In genomic region chr22:42632096-42632495, GRCh38 we compare ENCODE assay signal across 11 cellular contexts. TPM values are rescaled to one million over a fixed set of nuclear protein-coding genes. Genes with fewer than 3 reads are reported as not detected.
DNase-seq lines count a peak whose midpoint lies in the region; ATAC-seq and TF ChIP-seq lines count a peak whose summit lies in the region.
"Had no signal": no experiment of that assay in that cellular context is flagged by ENCODE, and none has a peak within 500 bp of the region (broad histone marks: within the 10 kb centered on the region; RNA-seq: fewer than 3 reads in every experiment).

No MANE protein-coding gene starts in this region.

- intact Hi-C loops in CD8-positive, alpha-beta T cell (cut with DNase I, micrococcal nuclease) = no loop called here

- H4K20me1 ChIP-seq in neural progenitor cell (ENCODE audit: low read depth) = peaks cover 7% of the 10 kb centered on the region

- no peaks in the 10 kb centered on the region for H3K79me2 ChIP-seq in neural progenitor cell (ENCODE audit: low read depth)

- ATAC-seq in CD8-positive, alpha-beta T cell = peak; percentile 26
- ATAC-seq in activated naive CD8-positive, alpha-beta T cell treated with anti-CD3 and anti-CD28 coated beads, Interleukin-2, amount 50 U/mL, for 24 hours = no peak

- POLR2A ChIA-PET in CD8-positive, alpha-beta T cell (lab: Charles Lee) = no interaction called here
- POLR2A ChIA-PET in GM10248 (lab: Yijun Ruan, JAX) = no interaction called here

- no peak overlapping the region for H3K4me2 ChIP-seq in neural progenitor cell

- no peak overlapping the region for H3K4me3 Mint-ChIP-seq in CD8-positive, alpha-beta T cell
- no peak overlapping the region for H3K4me3 Mint-ChIP-seq in HFFc6
- H3K4me3 Mint-ChIP-seq in neural progenitor cell = no peak overlapping the region
- no peak overlapping the region for H3K4me3 Mint-ChIP-seq in activated naive CD8-positive, alpha-beta T cell treated with anti-CD3 and anti-CD28 coated beads, Interleukin-2, amount 50 U/mL, for 24 hours

- H2AFZ ChIP-seq in neural progenitor cell (replicated peaks) = no peak overlapping the region

- H3K36me3 Mint-ChIP-seq in CD8-positive, alpha-beta T cell = peaks cover 71% of the 10 kb centered on the region
- H3K36me3 Mint-ChIP-seq in HFFc6 (ENCODE audit: low read depth) (peaks cover 24% of the 10 kb centered on the region), neural progenitor cell (peaks cover 11% of the 10 kb centered on the region)
- H3K36me3 Mint-ChIP-seq in activated naive CD8-positive, alpha-beta T cell treated with anti-CD3 and anti-CD28 coated beads, Interleukin-2, amount 50 U/mL, for 24 hours (ENCODE audit: low read depth) = peaks cover 9% of the 10 kb centered on the region

- no peak overlapping the region for H3K9ac ChIP-seq in neural progenitor cell

- H3K27ac Mint-ChIP-seq in CD8-positive, alpha-beta T cell = no peak overlapping the region
- peak overlapping the region; percentile 51; the same call in 1 of the 2 replicates for H3K27ac Mint-ChIP-seq in HFFc6
- no peak overlapping the region for H3K27ac Mint-ChIP-seq in neural progenitor cell
- H3K27ac Mint-ChIP-seq in activated naive CD8-positive, alpha-beta T cell treated with anti-CD3 and anti-CD28 coated beads, Interleukin-2, amount 50 U/mL, for 24 hours = no peak overlapping the region

- H3K27ac ChIP-seq in CD8-positive, alpha-beta T cell (ENCODE audit: low read depth, low read length) = no peak overlapping the region
- H3K27ac ChIP-seq in neural progenitor cell = no peak overlapping the region
- H3K27ac ChIP-seq: neutrophil had no signal

- no peak for DNase-seq in CD8-positive, alpha-beta T cell
- DNase-seq in HFFc6 (no peak), choroid plexus epithelial cell (ENCODE audit: low read depth) (peak; percentile 26), neural progenitor cell (ENCODE audit: low spot score) (peak; percentile 52), GM10248 (ENCODE audit: extremely low spot score) (no peak), foreskin melanocyte (no peak)
- no peak for DNase-seq in activated naive CD8-positive, alpha-beta T cell treated with anti-CD3 and anti-CD28 coated beads, Interleukin-2, amount 50 U/mL, for 24 hours
- DNase-seq in stimulated activated CD4-positive, alpha-beta T cell treated with anti-CD3 and anti-CD28 coated beads, Interleukin-12 subunit alpha, Interleukin-12 subunit beta, amount 100 ng/mL, for 4 hours = no peak
- DNase-seq: NCI-H1092, OCI-M1 had no signal

- H3K4me3 ChIP-seq in CD8-positive, alpha-beta T cell (ENCODE audit: low read depth, low read length) = no peak overlapping the region
- no peak overlapping the region for H3K4me3 ChIP-seq in choroid plexus epithelial cell (ENCODE audit: low read depth, low read length)
- H3K4me3 ChIP-seq in neural progenitor cell = no peak overlapping the region

- no peaks in the 10 kb centered on the region for H3K9me3 ChIP-seq in CD8-positive, alpha-beta T cell (ENCODE audit: low read length)
- H3K9me3 ChIP-seq in neural progenitor cell (ENCODE audit: low read depth) = no peaks in the 10 kb centered on the region
- H3K9me3 ChIP-seq: neutrophil had no signal

- CTCF ChIA-PET in CD8-positive, alpha-beta T cell (lab: Charles Lee) = interaction anchor here (0.6 kb wide), 1 partner anchor 15 kb away, joined by 3 read pairs; no protein-coding TSS in a partner anchor
- CTCF ChIA-PET in GM10248 (lab: Yijun Ruan, JAX) = interaction anchor here (2.2 kb wide), 1 partner anchor 10 kb away, joined by 6 read pairs; no protein-coding TSS in a partner anchor

- H3K9me3 Mint-ChIP-seq in CD8-positive, alpha-beta T cell = no peaks in the 10 kb centered on the region
- H3K9me3 Mint-ChIP-seq in HFFc6 (no peaks in the 10 kb centered on the region), neural progenitor cell (no peaks in the 10 kb centered on the region)
- no peaks in the 10 kb centered on the region for H3K9me3 Mint-ChIP-seq in activated naive CD8-positive, alpha-beta T cell treated with anti-CD3 and anti-CD28 coated beads, Interleukin-2, amount 50 U/mL, for 24 hours

- H3F3A ChIP-seq in neural progenitor cell (ENCODE audit: low read depth) = no peaks in the 10 kb centered on the region

- H3K4me1 Mint-ChIP-seq in CD8-positive, alpha-beta T cell (ENCODE audit: low read depth) = no peaks in the 10 kb centered on the region
- H3K4me1 Mint-ChIP-seq in HFFc6 (ENCODE audit: low read depth) (peaks cover 26% of the 10 kb centered on the region), neural progenitor cell (no peaks in the 10 kb centered on the region)
- H3K4me1 Mint-ChIP-seq in activated naive CD8-positive, alpha-beta T cell treated with anti-CD3 and anti-CD28 coated beads, Interleukin-2, amount 50 U/mL, for 24 hours = peaks cover 4% of the 10 kb centered on the region

- H3K36me3 ChIP-seq in CD8-positive, alpha-beta T cell (ENCODE audit: insufficient read depth, low read length) = peaks cover 26% of the 10 kb centered on the region
- no peaks in the 10 kb centered on the region for H3K36me3 ChIP-seq in neural progenitor cell

- no peaks in the 10 kb centered on the region for H3K27me3 Mint-ChIP-seq in CD8-positive, alpha-beta T cell (ENCODE audit: low read depth)
- peaks cover 2% of the 10 kb centered on the region for H3K27me3 Mint-ChIP-seq in HFFc6 (ENCODE audit: insufficient read depth)
- no peaks in the 10 kb centered on the region for H3K27me3 Mint-ChIP-seq in neural progenitor cell (ENCODE audit: insufficient read depth, low read depth)
- no peaks in the 10 kb centered on the region for H3K27me3 Mint-ChIP-seq in activated naive CD8-positive, alpha-beta T cell treated with anti-CD3 and anti-CD28 coated beads, Interleukin-2, amount 50 U/mL, for 24 hours

- no peaks in the 10 kb centered on the region for H3K4me1 ChIP-seq in CD8-positive, alpha-beta T cell (ENCODE audit: insufficient read depth, low read length)
- H3K4me1 ChIP-seq in neural progenitor cell = no peaks in the 10 kb centered on the region

- TF ChIP-seq CTCF in CD8-positive, alpha-beta T cell (IDR thresholded peaks at IDR 0.05) = no peak
- peak; percentile 71 for TF ChIP-seq CTCF in HFFc6 (IDR thresholded peaks at IDR 0.05)
- TF ChIP-seq CTCF in choroid plexus epithelial cell (conservative IDR thresholded peaks at IDR 0.05; ENCODE audit: low read depth, low read length) = peak; percentile 60
- TF ChIP-seq CTCF in neural progenitor cell (IDR thresholded peaks at IDR 0.05) = peak; percentile 38
- TF ChIP-seq CTCF in GM10248 (IDR thresholded peaks at IDR 0.05; ENCODE audit: control extremely low read depth, extremely low read depth, low read depth, missing control alignments) = no peak

- H3K27me3 ChIP-seq in CD8-positive, alpha-beta T cell (ENCODE audit: insufficient read depth, low read length) = no peaks in the 10 kb centered on the region
- no peaks in the 10 kb centered on the region for H3K27me3 ChIP-seq in neural progenitor cell
- H3K27me3 ChIP-seq: neutrophil had no signal

RNA-seq across cellular contexts. Expression of gene ATP5MGL, which starts 8.3 kb away (rescaled TPM):
- 1 to 10 TPM; 3.4 to 5.0 TPM for total RNA-seq in CD8-positive, alpha-beta T cell
- total RNA-seq in HFFc6 (2021; fragmentation: NEBNext Ultra II Directional; extraction: Animal tissue kit (Norgen Biotek cat#: 25700)) = under 1 TPM in 3 of 6 experiments, not detected in 3; 0.26 to 0.64 (median 0.54) TPM
- 0.34 TPM in 1 of 2 replicates, not detected in the other for total RNA-seq in neural progenitor cell (ENCODE audit: low replicate concordance)

RNA-seq across cellular contexts. Expression of gene CYB5R3, which starts 17.1 kb away (rescaled TPM):
- total RNA-seq in CD8-positive, alpha-beta T cell = 10 to 100 TPM; 43.8 to 50.2 TPM
- total RNA-seq in HFFc6 (2021; fragmentation: NEBNext Ultra II Directional; extraction: Animal tissue kit (Norgen Biotek cat#: 25700)) = 100 to 1,000 TPM; 315 to 413 (median 347) TPM
- total RNA-seq in neural progenitor cell (ENCODE audit: low replicate concordance) = 21.6 and 61.5 TPM in 2 replicates

RNA-seq across cellular contexts. Expression of gene POLDIP3, which starts 17.4 kb away (rescaled TPM):
- 100 to 1,000 TPM in 1 of 2 experiments, 10 to 100 TPM in 1; 96.4 to 103 TPM for total RNA-seq in CD8-positive, alpha-beta T cell
- 10 to 100 TPM; 54.2 to 63.7 (median 58.1) TPM for total RNA-seq in HFFc6 (2021; fragmentation: NEBNext Ultra II Directional; extraction: Animal tissue kit (Norgen Biotek cat#: 25700))
- 37.8 and 67.2 TPM in 2 replicates for total RNA-seq in neural progenitor cell (ENCODE audit: low replicate concordance)

Comparison
In these comparisons a context has a peak if more than half of its experiments do, and no peak if none do; other contexts are left out.
1. DNase-seq: peak in choroid plexus epithelial cell (single experiment) and neural progenitor cell (single experiment); none in CD8-positive, alpha-beta T cell (0 of 7), HFFc6 (single experiment), activated naive CD8-positive, alpha-beta T cell treated with anti-CD3 and anti-CD28 coated beads, Interleukin-2, amount 50 U/mL, for 24 hours (single experiment), GM10248 (single experiment), foreskin melanocyte (single experiment) and stimulated activated CD4-positive, alpha-beta T cell treated with anti-CD3 and anti-CD28 coated beads, Interleukin-12 subunit alpha, Interleukin-12 subunit beta, amount 100 ng/mL, for 4 hours (single experiment).
2. CTCF ChIP-seq: peak in HFFc6 (single experiment), choroid plexus epithelial cell (single experiment) and neural progenitor cell (single experiment); none in CD8-positive, alpha-beta T cell (single experiment) and GM10248 (single experiment).